In the genomic region with DNA sequence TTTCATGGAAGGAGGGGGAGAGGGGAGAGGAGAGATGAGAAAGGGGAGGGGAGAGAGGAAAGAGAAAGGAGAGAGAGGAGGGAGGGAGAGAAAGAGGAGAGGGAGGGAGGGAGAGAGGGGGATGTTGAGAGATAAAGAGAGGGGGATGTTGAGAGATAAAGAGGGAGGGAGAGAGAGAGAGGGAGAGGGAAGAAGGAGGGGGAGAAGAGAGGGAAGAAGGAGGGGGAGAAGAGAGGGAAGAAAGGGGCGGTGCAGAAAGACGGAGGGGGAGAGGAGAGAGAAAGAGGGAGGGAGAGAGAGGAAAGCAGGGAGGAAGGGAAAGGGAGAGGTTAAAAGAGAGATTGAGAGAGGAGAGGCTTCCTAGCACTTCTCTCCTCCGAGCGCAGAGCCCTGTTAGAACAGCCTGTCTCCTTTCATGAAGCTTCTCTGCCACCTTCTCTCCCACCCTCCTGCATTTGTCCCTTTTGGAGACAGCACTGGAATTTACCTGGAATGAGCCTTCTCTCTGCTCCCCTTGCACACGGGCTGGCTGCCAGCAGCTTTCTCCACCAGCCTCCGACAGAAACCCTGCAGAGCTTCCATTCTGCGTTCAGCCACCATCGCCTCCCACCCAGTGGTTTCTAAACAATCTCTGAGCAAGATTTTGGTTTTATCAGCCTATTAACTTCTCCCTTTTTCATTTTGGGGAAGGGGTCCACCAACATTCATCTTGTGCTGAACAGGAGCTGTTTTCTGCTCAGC, we compare ENCODE assay signal across 11 cellular contexts.
A peak's percentile ranks its signal among the peaks of the same experiment; 100 is the strongest.
DNase-seq lines count a peak whose midpoint lies in the region; ATAC-seq and TF ChIP-seq lines count a peak whose summit lies in the region.
"Had no signal": no experiment of that assay in that cellular context is flagged by ENCODE, and none has a peak within 500 bp of the region (broad histone marks: within the 10 kb centered on the region; RNA-seq: fewer than 3 reads in every experiment).

No MANE protein-coding gene starts in this region.

- H3K36me3 Mint-ChIP-seq in CD4-positive, alpha-beta memory T cell: peaks cover 10 to 13% of the 10 kb centered on the region in 2 donors
- H3K36me3 Mint-ChIP-seq in activated T-cell treated with anti-CD3 and anti-CD28 coated beads, Interleukin-2, amount 50 U/mL, for 72 hours (ENCODE audit: insufficient read depth in 2 of 2): peaks cover 36 to 41% of the 10 kb centered on the region in 2 donors
- peaks cover 6% of the 10 kb centered on the region for H3K36me3 Mint-ChIP-seq in nephron progenitor cell (ENCODE audit: low read depth)

- peaks cover 0 to 2% of the 10 kb centered on the region in 2 donors for H3K27me3 Mint-ChIP-seq in CD4-positive, alpha-beta memory T cell
- H3K27me3 Mint-ChIP-seq in activated T-cell treated with anti-CD3 and anti-CD28 coated beads, Interleukin-2, amount 50 U/mL, for 72 hours (ENCODE audit: low read depth): no peaks in the 10 kb centered on the region
- H3K27me3 Mint-ChIP-seq in nephron progenitor cell (ENCODE audit: low read depth, poor library complexity): peaks cover 38% of the 10 kb centered on the region

- H3K36me3 ChIP-seq in CD4-positive, alpha-beta memory T cell (ENCODE audit: insufficient read depth, low read length): no peaks in the 10 kb centered on the region
- no peaks in the 10 kb centered on the region for H3K36me3 ChIP-seq in HEK293 (ENCODE audit: control insufficient read depth in 2 of 2, insufficient read depth in 1 of 2, low read length in 2 of 2)
- H3K36me3 ChIP-seq: brain microvascular endothelial cell, left lung had no signal

- CTCF ChIA-PET in CD4-positive, alpha-beta memory T cell (lab: Charles Lee; ENCODE audit: partially characterized antibody): interaction anchor here (0.6 to 2.5 kb wide), 7 partner anchors 19 to 253 kb away, joined by 3 to 10 read pairs (median 4); no protein-coding TSS in a partner anchor
- CTCF ChIA-PET in HEK293 (lab: Yijun Ruan, JAX): interaction anchor here (0.6 kb wide), 1 partner anchor 48 kb away, joined by 4 read pairs; no protein-coding TSS in a partner anchor

- TF ChIP-seq CTCF in HEK293 (tag by site-specific recombination; IDR thresholded peaks at IDR 0.05) (no peak), nephron progenitor cell (IDR thresholded peaks at IDR 0.05) (no peak)

- H3K27ac Mint-ChIP-seq in CD4-positive, alpha-beta memory T cell: peak overlapping the region in 6 of 7 donors; percentile 84 to 96 (median 90)
- H3K27ac Mint-ChIP-seq in activated T-cell treated with anti-CD3 and anti-CD28 coated beads, Interleukin-2, amount 50 U/mL, for 72 hours: peak overlapping the region; percentile 89
- H3K27ac Mint-ChIP-seq in nephron progenitor cell: no peak overlapping the region

- POLR2A ChIA-PET in CD4-positive, alpha-beta memory T cell (lab: Charles Lee; ENCODE audit: partially characterized antibody): interaction anchor here (0.9 to 4.5 kb wide), 5 partner anchors 10 to 53 kb away, joined by 3 to 46 read pairs (median 9); no protein-coding TSS in a partner anchor
- POLR2A ChIA-PET in HEK293 (lab: Yijun Ruan, JAX): no interaction called here

- H3K9me3 Mint-ChIP-seq in CD4-positive, alpha-beta memory T cell: peaks cover 0 to 36% (median 12%) of the 10 kb centered on the region in 8 donors
- H3K9me3 Mint-ChIP-seq in activated T-cell treated with anti-CD3 and anti-CD28 coated beads, Interleukin-2, amount 50 U/mL, for 72 hours: peaks cover 16 to 18% of the 10 kb centered on the region in 2 donors
- H3K9me3 Mint-ChIP-seq in nephron progenitor cell: peaks cover 51% of the 10 kb centered on the region

- ATAC-seq in activated T-cell treated with anti-CD3 and anti-CD28 coated beads, Interleukin-2, amount 50 U/mL, for 72 hours (replicated peaks in 1 of 2): peak; percentile 49 to 54
- ATAC-seq: left lung had no signal

- peak in 3 of 5 donors; percentile 13 to 42 (median 33) for DNase-seq in CD4-positive, alpha-beta memory T cell
- DNase-seq in activated T-cell treated with anti-CD3 and anti-CD28 coated beads, Interleukin-2, amount 50 U/mL, for 72 hours: peak; percentile 35 to 65
- DNase-seq in SIG-M5 (lab: John Stamatoyannopoulos, UW): no peak
- DNase-seq in hypothalamus (lab: John Stamatoyannopoulos, UW): no peak
- DNase-seq in nephron progenitor cell: no peak
- DNase-seq: brain microvascular endothelial cell, left lung, NCI-H510A treated with DMSO at 0.1 percent for 48 hours, small intestine had no signal

- intact Hi-C loops in CD4-positive, alpha-beta memory T cell (cut with micrococcal nuclease): loop anchor here (2.0 kb wide), 1 partner anchor 23 kb away; no protein-coding TSS in a partner anchor

- no peaks in the 10 kb centered on the region for H3K9me3 ChIP-seq in CD4-positive, alpha-beta memory T cell (ENCODE audit: control insufficient read depth in 1 of 2, low read length in 2 of 2)
- H3K9me3 ChIP-seq in HEK293 (ENCODE audit: control insufficient read depth, insufficient read depth, low read depth, low read length): no peaks in the 10 kb centered on the region
- H3K9me3 ChIP-seq in mononuclear cell (ENCODE audit: low read depth, low read length): no peaks in the 10 kb centered on the region

- H3K4me1 ChIP-seq in CD4-positive, alpha-beta memory T cell (ENCODE audit: insufficient read depth, low read length): peaks cover 64% of the 10 kb centered on the region
- no peaks in the 10 kb centered on the region for H3K4me1 ChIP-seq in HEK293 (ENCODE audit: control insufficient read depth, insufficient read depth, low read length)
- H3K4me1 ChIP-seq in mononuclear cell (ENCODE audit: insufficient read depth, low read length): peaks cover 51% of the 10 kb centered on the region
- H3K4me1 ChIP-seq: left lung had no signal

- peak overlapping the region in 1 of 2 donors; percentile 22 for H3K4me3 ChIP-seq in CD4-positive, alpha-beta memory T cell (ENCODE audit: low read length in 2 of 2)
- H3K4me3 ChIP-seq in HEK293 (ENCODE audit: low read depth, low read length) (no peak overlapping the region), mononuclear cell (ENCODE audit: low read length) (peak overlapping the region; percentile 39)
- H3K4me3 ChIP-seq: left lung had no signal

- peaks cover 43 to 88% (median 58%) of the 10 kb centered on the region in 4 donors for H3K4me1 Mint-ChIP-seq in CD4-positive, alpha-beta memory T cell
- H3K4me1 Mint-ChIP-seq in activated T-cell treated with anti-CD3 and anti-CD28 coated beads, Interleukin-2, amount 50 U/mL, for 72 hours (ENCODE audit: low read depth): peaks cover 56% of the 10 kb centered on the region
- H3K4me1 Mint-ChIP-seq in nephron progenitor cell: no peaks in the 10 kb centered on the region

- no peaks in the 10 kb centered on the region for H3K27me3 ChIP-seq in CD4-positive, alpha-beta memory T cell (ENCODE audit: insufficient read depth, low read length)
- H3K27me3 ChIP-seq in mononuclear cell (ENCODE audit: insufficient read depth, low read length): no peaks in the 10 kb centered on the region

- H3K4me3 Mint-ChIP-seq in CD4-positive, alpha-beta memory T cell: peak overlapping the region in 7 of 8 donors; percentile 83 to 98 (median 90)
- H3K4me3 Mint-ChIP-seq in activated T-cell treated with anti-CD3 and anti-CD28 coated beads, Interleukin-2, amount 50 U/mL, for 72 hours: peak overlapping the region; percentile 83 to 86
- H3K4me3 Mint-ChIP-seq in nephron progenitor cell: no peak overlapping the region

- H3K27ac ChIP-seq in CD4-positive, alpha-beta memory T cell (ENCODE audit: low read depth, low read length): no peak overlapping the region
- no peak overlapping the region for H3K27ac ChIP-seq in HEK293 (ENCODE audit: extremely low read depth, low read depth, low read length)
- H3K27ac ChIP-seq: brain microvascular endothelial cell, left lung had no signal

TF ChIP-seq in HEK293, 187 proteins besides CTCF, POLR2A, EP300 and RAD21 (continues in another document):
- no peak for TF ChIP-seq REPIN1 (tag by site-specific recombination; IDR thresholded peaks at IDR 0.05; ENCODE audit: low read depth)
- TF ChIP-seq, protein P1, sequence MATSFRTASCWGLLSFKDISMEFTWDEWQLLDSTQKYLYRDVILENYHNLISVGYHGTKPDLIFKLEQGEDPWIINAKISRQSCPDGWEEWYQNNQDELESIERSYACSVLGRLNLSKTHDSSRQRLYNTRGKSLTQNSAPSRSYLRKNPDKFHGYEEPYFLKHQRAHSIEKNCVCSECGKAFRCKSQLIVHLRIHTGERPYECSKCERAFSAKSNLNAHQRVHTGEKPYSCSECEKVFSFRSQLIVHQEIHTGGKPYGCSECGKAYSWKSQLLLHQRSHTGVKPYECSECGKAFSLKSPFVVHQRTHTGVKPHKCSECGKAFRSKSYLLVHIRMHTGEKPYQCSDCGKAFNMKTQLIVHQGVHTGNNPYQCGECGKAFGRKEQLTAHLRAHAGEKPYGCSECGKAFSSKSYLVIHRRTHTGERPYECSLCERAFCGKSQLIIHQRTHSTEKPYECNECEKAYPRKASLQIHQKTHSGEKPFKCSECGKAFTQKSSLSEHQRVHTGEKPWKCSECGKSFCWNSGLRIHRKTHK (tag by site-specific recombination; IDR thresholded peaks at IDR 0.05): no peak
- no peak for TF ChIP-seq ZNF560 (tag by site-specific recombination; IDR thresholded peaks at IDR 0.05; ENCODE audit: borderline replicate concordance)
- peak; percentile 44 for TF ChIP-seq ZNF366 (tag by site-specific recombination; conservative IDR thresholded peaks at IDR 0.05)
- no peak for TF ChIP-seq ZNF140 (tag by site-specific recombination; IDR thresholded peaks at IDR 0.05)
- no peak for TF ChIP-seq ZNF558 (tag by site-specific recombination; IDR thresholded peaks at IDR 0.05)
- TF ChIP-seq ZNF2 (tag by site-specific recombination; IDR thresholded peaks at IDR 0.05): no peak
- TF ChIP-seq ZNF121 (tag by site-specific recombination; IDR thresholded peaks at IDR 0.05): no peak
- TF ChIP-seq ZNF548 (tag by site-specific recombination; IDR thresholded peaks at IDR 0.05): no peak
- no peak for TF ChIP-seq ZEB2 (tag by site-specific recombination; IDR thresholded peaks at IDR 0.05)
- no peak for TF ChIP-seq ZBTB7A (tag by site-specific recombination; IDR thresholded peaks at IDR 0.05; ENCODE audit: low read depth)
- TF ChIP-seq ZNF311 (tag by site-specific recombination; IDR thresholded peaks at IDR 0.05; ENCODE audit: borderline replicate concordance): no peak
- no peak for TF ChIP-seq ZNF404 (tag by site-specific recombination; IDR thresholded peaks at IDR 0.05)
- no peak for TF ChIP-seq TCF7L2 (IDR thresholded peaks at IDR 0.05; ENCODE audit: borderline replicate concordance, low read depth, low read length)

Comparison
In these comparisons a context has a peak if more than half of its experiments do, and no peak if none do; other contexts are left out.
1. DNase-seq: peak in CD4-positive, alpha-beta memory T cell (3 of 5) and activated T-cell treated with anti-CD3 and anti-CD28 coated beads, Interleukin-2, amount 50 U/mL, for 72 hours (2 of 2); none in SIG-M5 (single experiment), hypothalamus (0 of 51) and nephron progenitor cell (single experiment).